ENCODE assay signal across 8 cellular contexts in genomic region chr12:70719672-70720420, GRCh38.
A peak's percentile ranks its signal among the peaks of the same experiment; 100 is the strongest.
DNase-seq lines count a peak whose midpoint lies in the region; ATAC-seq, FAIRE-seq and TF ChIP-seq lines count a peak whose summit lies in the region.

No MANE protein-coding gene starts in this region.

- H3K4me1 ChIP-seq in A673 (ENCODE audit: insufficient read depth, low read length, poor library complexity, severe bottlenecking) (peaks cover 11% of the 10 kb centered on the region), HUES64 (ENCODE audit: insufficient read depth, low read length) (peaks cover 23% of the 10 kb centered on the region), HepG2 (ENCODE audit: insufficient read depth, low read length) (no peaks in the 10 kb centered on the region)

- H3K4me3 ChIP-seq in A673 (ENCODE audit: low read depth, low read length, poor library complexity, severe bottlenecking) (no peak overlapping the region), GM06990 (replicated peaks; ENCODE audit: low read depth, low read length) (no peak overlapping the region), HUES64 (ENCODE audit: low read length) (peak overlapping the region; percentile 37), choroid plexus epithelial cell (ENCODE audit: low read depth, low read length) (peak overlapping the region; percentile 51), HepG2 (replicated peaks in 1 of 3; ENCODE audit: insufficient read depth in 1 of 3, low read depth in 2 of 3, low read length in 3 of 3) (no peak overlapping the region)

- DNase-seq in A673 (ENCODE audit: low spot score) (peak; percentile 58), GM06990 (ENCODE audit: extremely low read depth, insufficient read length) (no peak), SK-N-DZ (ENCODE audit: low spot score) (peak; percentile 69), choroid plexus epithelial cell (ENCODE audit: low read depth) (peak; percentile 68), HepG2 (ENCODE audit: low spot score) (peak; percentile 1)
- DNase-seq in stimulated activated naive CD8-positive, alpha-beta T cell treated with anti-CD3 and anti-CD28 coated beads, Interleukin-15, Interleukin-2, amounts not matched to agents 100 U/mL and 50 U/mL, for 24 hours = peak; percentile 39

- WGBS in HUES64 = 49% methylated on average over 19 of the region's 19 CpGs
- WGBS in HepG2 (ENCODE audit: low lambda C conversion rate) = 38% methylated on average over 18 of the region's 19 CpGs

- no peak for FAIRE-seq in HepG2 (lab: Jason Lieb, UNC)

- TF ChIP-seq CTCF in A673 (conservative IDR thresholded peaks at IDR 0.05; ENCODE audit: low read depth, low read length) (peak; percentile 97), GM06990 (IDR thresholded peaks at IDR 0.05; ENCODE audit: insufficient read depth, low read length, poor library complexity, severe bottlenecking) (peak; percentile 92), choroid plexus epithelial cell (conservative IDR thresholded peaks at IDR 0.05; ENCODE audit: low read depth, low read length) (peak; percentile 100), HepG2 (CRISPR knock-in tag; IDR thresholded peaks at IDR 0.05) (peak; percentile 84)

- in situ Hi-C loops in HepG2 (cut with HindIII; ENCODE audit: extremely low pct_ligation_motif_present, low pct_unique_long_range_greater_than_20kb) = loop anchor here (5.0 kb wide), 1 partner anchor 128 kb away; no protein-coding TSS in a partner anchor

- H3K36me3 ChIP-seq in A673 (ENCODE audit: insufficient read depth, low read length, poor library complexity, severe bottlenecking) = no peaks in the 10 kb centered on the region
- H3K36me3 ChIP-seq in GM06990 (ENCODE audit: control insufficient read depth, insufficient read depth, low read length) = no peaks in the 10 kb centered on the region
- no peaks in the 10 kb centered on the region for H3K36me3 ChIP-seq in HUES64 (ENCODE audit: insufficient read depth, low read length)
- no peaks in the 10 kb centered on the region for H3K36me3 ChIP-seq in HepG2 (replicated peaks in 1 of 2; ENCODE audit: control insufficient read depth in 1 of 2, insufficient read depth in 2 of 2, low read length in 2 of 2)

- intact Hi-C loops in A673 (cut with micrococcal nuclease; ENCODE audit: unreplicated experiment) (loop anchor here (1.0 to 5.0 kb wide), 2 partner anchors 823 to 841 kb away; no protein-coding TSS in a partner anchor), HepG2 (cut with micrococcal nuclease; ENCODE audit: unreplicated experiment) (loop anchor here (1.0 to 5.0 kb wide), 2 partner anchors 130 to 818 kb away; no protein-coding TSS in a partner anchor)

- H3K9ac ChIP-seq in HUES64 (ENCODE audit: low read depth, low read length) (0 out of 2 replicates have a peak overlapping the region, but pooled peaks have one; percentile 29), HepG2 (ENCODE audit: insufficient read depth, low read depth, low read length) (no peak overlapping the region)

- no peak overlapping the region for H3K4me2 ChIP-seq in HepG2 (ENCODE audit: low read depth, low read length)

- no peak for TF ChIP-seq EP300 in HepG2 (IDR thresholded peaks at IDR 0.05; ENCODE audit: low read depth in 2 of 2, low read length in 2 of 2)
- TF ChIP-seq EP300 in HepG2 (CRISPR knock-in tag; IDR thresholded peaks at IDR 0.05; ENCODE audit: borderline replicate concordance) = no peak

- POLR2A ChIA-PET in A673 (lab: Charles Lee; ENCODE audit: low non-redundant PET) (no interaction called here), HepG2 (lab: Yijun Ruan, JAX) (no interaction called here)

- H3K27ac ChIP-seq in A673 (ENCODE audit: low read depth, low read length, poor library complexity, severe bottlenecking) (no peak overlapping the region), HUES64 (ENCODE audit: low read depth, low read length) (no peak overlapping the region), HepG2 (ENCODE audit: extremely low read length, insufficient read depth, low read length) (no peak overlapping the region)

- H3K9me3 ChIP-seq in A673 (ENCODE audit: low read depth, low read length, poor library complexity, severe bottlenecking) (no peaks in the 10 kb centered on the region), HUES64 (ENCODE audit: insufficient read depth, low read depth, low read length) (no peaks in the 10 kb centered on the region), HepG2 (ENCODE audit: low read length) (no peaks in the 10 kb centered on the region)

- H3K27me3 ChIP-seq in A673 (replicated peaks; ENCODE audit: insufficient read depth, low read depth, low read length, poor library complexity) = no peaks in the 10 kb centered on the region
- H3K27me3 ChIP-seq in GM06990 (replicated peaks; ENCODE audit: control insufficient read depth, insufficient read depth, low read length) = no peaks in the 10 kb centered on the region
- H3K27me3 ChIP-seq in HUES64 (ENCODE audit: insufficient read depth, low read length) = no peaks in the 10 kb centered on the region
- no peaks in the 10 kb centered on the region; a peak in 1 of 5 replicates for H3K27me3 ChIP-seq in HepG2 (ENCODE audit: control insufficient read depth in 1 of 2, insufficient read depth in 2 of 2, low read length in 2 of 2)

- BruUV-seq in A673 (replicated peaks; lab: Mats Ljungman, UMichigan) = no TSS peak
- no TSS peak for BruUV-seq in HepG2 (replicated peaks; lab: Mats Ljungman, UMichigan)

- CTCF ChIA-PET in A673 (lab: Charles Lee) (interaction anchor here (0.7 kb wide), 1 partner anchor 130 kb away, joined by 3 read pairs; no protein-coding TSS in a partner anchor), HepG2 (lab: Yijun Ruan, JAX; ENCODE audit: low intra/inter-chr PET ratio, low total read pairs) (interaction anchor here (1.5 to 2.1 kb wide), 3 partner anchors 130 to 840 kb away, joined by 7 to 18 read pairs (median 8); no protein-coding TSS in a partner anchor)

- no peak overlapping the region for H2AFZ ChIP-seq in HepG2 (ENCODE audit: low read length)

- ATAC-seq in HepG2 (peak; percentile 77), GM18907 (IDR thresholded peaks at IDR 0.05; ENCODE audit: unreplicated experiment) (no peak)
- ATAC-seq in stimulated activated naive CD8-positive, alpha-beta T cell treated with anti-CD3 and anti-CD28 coated beads, Interleukin-15, Interleukin-2, amounts not matched to agents 100 U/mL and 50 U/mL, for 24 hours = no peak

- no peak for TF ChIP-seq POLR2A in HepG2 (IDR thresholded peaks at IDR 0.05; ENCODE audit: insufficient read depth in 1 of 2, low read depth in 2 of 2, low read length in 2 of 2)

- H4K20me1 ChIP-seq in HepG2 (ENCODE audit: insufficient read depth, low read length) = no peaks in the 10 kb centered on the region

- no peaks in the 10 kb centered on the region for H3K79me2 ChIP-seq in HepG2 (ENCODE audit: insufficient read depth, low read length)

- peak; percentile 65 for TF ChIP-seq RAD21 in HepG2 (CRISPR knock-in tag; IDR thresholded peaks at IDR 0.05)

TF ChIP-seq in HepG2, 621 proteins besides CTCF, POLR2A, EP300 and RAD21:
- TF ChIP-seq SMC3 (IDR thresholded peaks at IDR 0.05; ENCODE audit: low read length) = peak; percentile 79
- TF ChIP-seq ZNF674 (CRISPR knock-in tag; IDR thresholded peaks at IDR 0.05; ENCODE audit: low read depth) = no peak
- TF ChIP-seq ZSCAN12 (CRISPR knock-in tag; IDR thresholded peaks at IDR 0.05) = no peak
- TF ChIP-seq PBX2 (CRISPR knock-in tag; IDR thresholded peaks at IDR 0.05) = no peak
- peak; percentile 73; the same call in 1 of the 2 replicates for TF ChIP-seq ZBTB7B (CRISPR knock-in tag; IDR thresholded peaks at IDR 0.05)
- no peak for TF ChIP-seq MTF1 (CRISPR knock-in tag; IDR thresholded peaks at IDR 0.05)
- TF ChIP-seq THAP8 (CRISPR knock-in tag; IDR thresholded peaks at IDR 0.05; ENCODE audit: borderline replicate concordance) = no peak
- TF ChIP-seq ZNF878 (CRISPR knock-in tag; IDR thresholded peaks at IDR 0.05) = no peak
- peak; percentile 84 for TF ChIP-seq STAG1 (CRISPR knock-in tag; IDR thresholded peaks at IDR 0.05)
TF ChIP-seq in HepG2: peak in this region for 3.

Comparison
In these comparisons a context has a peak if more than half of its experiments do, and no peak if none do; other contexts are left out.
1. H3K4me3 ChIP-seq: peak in HUES64 (single experiment) and choroid plexus epithelial cell (single experiment); none in A673 (single experiment), GM06990 (single experiment) and HepG2 (0 of 3).
2. Peak in every context shown above with its lines, with median percentiles within 50 percentile points of each other: CTCF ChIP-seq.